ENCODE assay signal across 20 cellular contexts in the genomic region with DNA sequence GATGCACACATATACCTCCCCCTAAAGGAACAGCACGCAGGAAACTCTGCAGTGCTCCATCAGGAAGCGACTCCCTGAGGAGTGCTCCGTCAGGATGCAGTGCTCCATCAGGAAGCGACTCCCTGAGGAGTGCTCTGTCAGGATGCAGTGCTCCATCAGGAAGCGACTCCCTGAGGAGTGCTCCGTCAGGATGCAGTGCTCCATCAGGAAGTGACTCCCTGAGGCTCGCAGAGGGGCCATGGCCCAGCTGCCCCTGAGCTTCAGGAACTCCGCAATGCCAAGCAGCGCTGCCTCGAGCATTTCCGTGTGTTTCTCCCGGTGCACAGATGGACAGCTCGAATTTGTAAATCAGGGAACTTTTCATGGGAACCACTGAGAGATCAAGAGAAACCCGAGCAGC.
"Had no signal": no experiment of that assay in that cellular context is flagged by ENCODE, and none has a peak within 500 bp of the region (broad histone marks: within the 10 kb centered on the region; RNA-seq: fewer than 3 reads in every experiment).

No MANE protein-coding gene starts in this region.

- H3K27me3 ChIP-seq: ovary, right atrium auricular region, thyroid gland, uterus had no signal

- H3K27ac ChIP-seq: dorsolateral prefrontal cortex, heart left ventricle, ovary, right atrium auricular region, suprapubic skin, thyroid gland, uterus had no signal

- H3K4me3 ChIP-seq: dorsolateral prefrontal cortex, heart left ventricle, ovary, right atrium auricular region, suprapubic skin, thyroid gland, uterus had no signal

- H3K36me3 Mint-ChIP-seq: mesothelial cell of epicardium, natural killer cell, type B pancreatic cell had no signal

- H3K4me3 Mint-ChIP-seq: mesothelial cell of epicardium, natural killer cell, neural crest cell, type B pancreatic cell had no signal

- H3K4me1 ChIP-seq: right atrium auricular region, suprapubic skin, thyroid gland, uterus had no signal

- DNase-seq: cortex of kidney; dorsolateral prefrontal cortex; effector CD8-positive, alpha-beta T cell; hippocampal formation; kidney glomerular epithelial cell; natural killer cell; ovary; small intestine; stimulated activated CD4-positive, alpha-beta T cell treated with anti-CD3 and anti-CD28 coated beads, Interleukin-12 subunit alpha, Interleukin-12 subunit beta, amount 100 ng/mL, for 4 hours; stimulated activated naive CD8-positive, alpha-beta T cell treated with anti-CD3 and anti-CD28 coated beads, Interleukin-15, Interleukin-2, amounts not matched to agents 100 U/mL and 50 U/mL, for 24 hours; thyroid gland; uterus had no signal

- ATAC-seq: esophagus mucosa; heart left ventricle; left lobe of liver; natural killer cell; stimulated activated naive CD8-positive, alpha-beta T cell treated with anti-CD3 and anti-CD28 coated beads, Interleukin-15, Interleukin-2, amounts not matched to agents 100 U/mL and 50 U/mL, for 24 hours had no signal

- H3K4me1 Mint-ChIP-seq: mesothelial cell of epicardium, natural killer cell, neural crest cell had no signal

- H3K9me3 Mint-ChIP-seq: mesothelial cell of epicardium, natural killer cell, neural crest cell, type B pancreatic cell had no signal

- H3K9me3 ChIP-seq: heart left ventricle, ovary, right atrium auricular region, suprapubic skin, thyroid gland, uterus had no signal

- H3K27ac Mint-ChIP-seq: mesothelial cell of epicardium, natural killer cell, type B pancreatic cell had no signal

- H3K36me3 ChIP-seq: heart left ventricle, ovary, right atrium auricular region, suprapubic skin, thyroid gland, uterus had no signal
